Comparison of ENCODE assay signal across 10 cellular contexts in genomic region chr1:32619701-32620485, GRCh38. TPM values are rescaled to one million over a fixed set of nuclear protein-coding genes. Genes with fewer than 3 reads are reported as not detected.
DNase-seq lines count a peak whose midpoint lies in the region; ATAC-seq and TF ChIP-seq lines count a peak whose summit lies in the region.
"Had no signal": no experiment of that assay in that cellular context is flagged by ENCODE, and none has a peak within 500 bp of the region (broad histone marks: within the 10 kb centered on the region; RNA-seq: fewer than 3 reads in every experiment).

No MANE protein-coding gene starts in this region.

- intact Hi-C loops in A673 (cut with micrococcal nuclease; ENCODE audit: unreplicated experiment) (no loop called here), lower leg skin (cut with DNase I; ENCODE audit: low total_unique reads) (no loop called here), sciatic nerve (cut with DNase I) (no loop called here)

- H3K27ac ChIP-seq in A673 (ENCODE audit: low read depth, low read length, poor library complexity, severe bottlenecking) = no peak overlapping the region
- H3K27ac ChIP-seq in brain microvascular endothelial cell = no peak overlapping the region

- POLR2A ChIA-PET in A673 (lab: Charles Lee; ENCODE audit: low non-redundant PET) = no interaction called here

- no peak overlapping the region for H3K4me3 ChIP-seq in A673 (ENCODE audit: low read depth, low read length, poor library complexity, severe bottlenecking)
- no peak overlapping the region for H3K4me3 ChIP-seq in brain microvascular endothelial cell (ENCODE audit: low read depth, low read length)
- H3K4me3 ChIP-seq in lower leg skin (ENCODE audit: low read depth, poor library complexity, severe bottlenecking) = no peak overlapping the region

- no peaks in the 10 kb centered on the region for H3K4me1 ChIP-seq in A673 (ENCODE audit: insufficient read depth, low read length, poor library complexity, severe bottlenecking)

- in situ Hi-C loops in brain microvascular endothelial cell (cut with HindIII; ENCODE audit: low pct_ligation_motif_present, low sequenced_read_pairs) = no loop called here

- peak; percentile 33 for DNase-seq in A673 (ENCODE audit: low spot score)
- DNase-seq in brain microvascular endothelial cell = peak; percentile 4
- no peak for DNase-seq in lower leg skin (ENCODE audit: low spot score in 2 of 2)
- no peak for DNase-seq in NCI-H2081 (lab: John Stamatoyannopoulos, UW)
- DNase-seq in sciatic nerve (ENCODE audit: low spot score) = no peak
- no peak for DNase-seq in effector CD4-positive, alpha-beta T cell
- DNase-seq: SHP77 treated with DMSO at 0.1 percent for 48 hours; stimulated activated CD4-positive, alpha-beta T cell treated with anti-CD3 and anti-CD28 coated beads, Interleukin-2, amount 100 ng/mL, for 24 hours had no signal

- no peaks in the 10 kb centered on the region for H3K27me3 ChIP-seq in A673 (replicated peaks; ENCODE audit: insufficient read depth, low read depth, low read length, poor library complexity)
- no peaks in the 10 kb centered on the region for H3K27me3 ChIP-seq in brain microvascular endothelial cell (replicated peaks)

- ATAC-seq in GM18520 (IDR thresholded peaks at IDR 0.05; ENCODE audit: unreplicated experiment) (peak; percentile 48), HG03060 (IDR thresholded peaks at IDR 0.05; ENCODE audit: low read depth, unreplicated experiment) (peak; percentile 75), sciatic nerve (no peak)

- 77 to 78% methylated on average over 5 of the region's 5 CpGs for WGBS in lower leg skin, 2 donors

- no peak for TF ChIP-seq POLR2A in lower leg skin (IDR thresholded peaks at IDR 0.05)

- TF ChIP-seq CTCF in A673 (conservative IDR thresholded peaks at IDR 0.05; ENCODE audit: low read depth, low read length) (peak; percentile 41; the same call in 1 of the 2 replicates), brain microvascular endothelial cell (IDR thresholded peaks at IDR 0.05; ENCODE audit: low read depth, low read length, missing control alignments) (no peak), lower leg skin (IDR thresholded peaks at IDR 0.05) (no peak)

- no TSS peak for BruUV-seq in A673 (replicated peaks; lab: Mats Ljungman, UMichigan)

- H3K9me3 ChIP-seq in A673 (ENCODE audit: low read depth, low read length, poor library complexity, severe bottlenecking) = no peaks in the 10 kb centered on the region

- no peaks in the 10 kb centered on the region for H3K36me3 ChIP-seq in A673 (ENCODE audit: insufficient read depth, low read length, poor library complexity, severe bottlenecking)
- H3K36me3 ChIP-seq in brain microvascular endothelial cell (replicated peaks) = peaks cover 9% of the 10 kb centered on the region

- CTCF ChIA-PET in A673 (lab: Charles Lee) = no interaction called here

RNA-seq across cellular contexts. Expression of gene ZBTB8OS, which starts 30.5 kb away (rescaled TPM):
- 70.6 and 72.1 TPM in 2 replicates for total RNA-seq in A673 (2021)
- 10 to 100 TPM; 12.4 to 28.0 (median 18.8) TPM for total RNA-seq in lower leg skin
- 39.9 TPM for total RNA-seq in sciatic nerve

RNA-seq across cellular contexts. Expression of gene RBBP4, which starts 31.1 kb away (rescaled TPM):
- total RNA-seq in A673 (2021) (496 and 513 TPM in 2 replicates), lower leg skin (100 to 1,000 TPM in 3 of 4 donors, 10 to 100 TPM in 1; 97.8 to 104 (median 102) TPM), sciatic nerve (125 TPM)

Comparison
In these comparisons a context has a peak if more than half of its experiments do, and no peak if none do; other contexts are left out.
1. DNase-seq: peak in A673 (single experiment) and brain microvascular endothelial cell (single experiment); none in lower leg skin (0 of 2), NCI-H2081 (0 of 2), sciatic nerve (single experiment) and effector CD4-positive, alpha-beta T cell (single experiment).